ENCODE assay signal across 20 cellular contexts in the genomic region with DNA sequence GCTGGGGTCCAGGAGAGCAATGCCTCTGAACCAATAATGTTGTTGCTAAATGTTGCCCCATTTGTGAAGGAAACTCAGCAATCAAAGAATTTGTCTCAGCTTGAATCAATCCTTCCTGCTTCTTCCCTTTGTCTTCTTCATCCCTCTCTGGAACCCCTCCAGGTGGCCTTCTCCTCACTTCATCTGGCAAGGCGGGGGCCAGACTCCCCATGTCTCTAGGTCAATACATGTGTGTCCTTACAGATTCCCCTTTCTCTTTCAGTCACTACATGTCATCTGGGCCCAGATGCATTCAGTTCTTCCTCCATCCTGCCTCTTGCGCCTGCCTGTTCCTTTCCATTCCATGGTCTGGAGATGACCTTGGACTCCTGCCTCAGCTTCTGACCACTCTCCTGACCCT. TPM values are rescaled to one million over a fixed set of nuclear protein-coding genes. Genes with fewer than 3 reads are reported as not detected.
DNase-seq lines count a peak whose midpoint lies in the region; ATAC-seq, FAIRE-seq and TF ChIP-seq lines count a peak whose summit lies in the region.
"Had no signal": no experiment of that assay in that cellular context is flagged by ENCODE, and none has a peak within 500 bp of the region (broad histone marks: within the 10 kb centered on the region; RNA-seq: fewer than 3 reads in every experiment).

No MANE protein-coding gene starts in this region.

- no peak for TF ChIP-seq POLR2A in GM12891 (IDR thresholded peaks at IDR 0.05; ENCODE audit: low read depth, low read length)

- no peak overlapping the region for H3K27ac ChIP-seq in A673 (ENCODE audit: low read depth, low read length, poor library complexity, severe bottlenecking)
- H3K27ac ChIP-seq: BLaER1 had no signal

- peaks cover 9% of the 10 kb centered on the region for H3K36me3 Mint-ChIP-seq in chondrocyte (ENCODE audit: low read depth)

- H3K4me1 ChIP-seq in A673 (ENCODE audit: insufficient read depth, low read length, poor library complexity, severe bottlenecking) = no peaks in the 10 kb centered on the region
- H3K4me1 ChIP-seq: BLaER1 had no signal

- no peaks in the 10 kb centered on the region for H3K36me3 ChIP-seq in A673 (ENCODE audit: insufficient read depth, low read length, poor library complexity, severe bottlenecking)
- H3K36me3 ChIP-seq: BLaER1 had no signal

- no peaks in the 10 kb centered on the region for H3K4me1 Mint-ChIP-seq in chondrocyte (ENCODE audit: low read depth)
- H3K4me1 Mint-ChIP-seq: CD4-positive, alpha-beta memory T cell; H9 had no signal

- no peak for FAIRE-seq in GM12891 (lab: Jason Lieb, UNC)
- FAIRE-seq: A204.1, H1, HepG2 had no signal

- no peak for TF ChIP-seq CTCF in chondrocyte (IDR thresholded peaks at IDR 0.05)
- TF ChIP-seq CTCF in A673 (conservative IDR thresholded peaks at IDR 0.05; ENCODE audit: low read depth, low read length) = no peak

- intact Hi-C loops in posterior vena cava (cut with DNase I) (no loop called here), A673 (cut with micrococcal nuclease; ENCODE audit: unreplicated experiment) (no loop called here)

- H3K27me3 ChIP-seq in A673 (replicated peaks; ENCODE audit: insufficient read depth, low read depth, low read length, poor library complexity) = peaks cover 4% of the 10 kb centered on the region
- H3K27me3 ChIP-seq: BLaER1 had no signal

- CTCF ChIA-PET in A673 (lab: Charles Lee) = no interaction called here

- POLR2A ChIA-PET in A673 (lab: Charles Lee; ENCODE audit: low non-redundant PET) = no interaction called here

- H3K27me3 Mint-ChIP-seq in chondrocyte (ENCODE audit: low read depth) = peaks cover 46% of the 10 kb centered on the region

- DNase-seq in activated CD8-positive, alpha-beta memory T cell treated with anti-CD3 and anti-CD28 coated beads, Interleukin-2, amount 50 U/mL, for 48 hours = peak; percentile 10
- DNase-seq in chondrocyte (ENCODE audit: low spot score) (peak; percentile 46), left lobe of liver (ENCODE audit: low spot score) (peak; percentile 33), posterior vena cava (ENCODE audit: low spot score) (peak; percentile 44), NCI-H1694 treated with DMSO at 0.1 percent for 48 hours (lab: John Stamatoyannopoulos, UW) (no peak), GM12891 (ENCODE audit: insufficient read length, low spot score) (no peak), A673 (ENCODE audit: low spot score) (no peak)
- DNase-seq: CD4-positive, alpha-beta memory T cell; DMS153; DMS79; GDM1; H9 had no signal

- BruUV-seq in A673 (replicated peaks; lab: Mats Ljungman, UMichigan) = no TSS peak

- H3K27ac Mint-ChIP-seq in chondrocyte (ENCODE audit: unreplicated experiment) = no peak overlapping the region
- H3K27ac Mint-ChIP-seq: CD4-positive, alpha-beta memory T cell; H9; IgD-negative memory B cell had no signal

- ATAC-seq in left lobe of liver = no peak
- ATAC-seq: HepG2 had no signal

- H3K9me3 ChIP-seq in A673 (ENCODE audit: low read depth, low read length, poor library complexity, severe bottlenecking) = no peaks in the 10 kb centered on the region

- H3K9me3 Mint-ChIP-seq in chondrocyte (ENCODE audit: low read depth) = peaks cover 18% of the 10 kb centered on the region

- no peak overlapping the region for H3K4me3 Mint-ChIP-seq in chondrocyte (ENCODE audit: unreplicated experiment)
- H3K4me3 Mint-ChIP-seq: CD14-positive monocyte; CD4-positive, alpha-beta memory T cell; H9; IgD-negative memory B cell had no signal

- no peak overlapping the region for H3K4me3 ChIP-seq in A673 (ENCODE audit: low read depth, low read length, poor library complexity, severe bottlenecking)
- H3K4me3 ChIP-seq: BLaER1 had no signal

TF ChIP-seq in GM12891, 5 proteins besides CTCF, POLR2A, EP300 and RAD21:
- no peak for TF ChIP-seq PAX5 (IDR thresholded peaks at IDR 0.05; ENCODE audit: insufficient read depth, low read length, severe bottlenecking)
- TF ChIP-seq POU2F2 (IDR thresholded peaks at IDR 0.05; ENCODE audit: low read depth, low read length) = no peak
- TF ChIP-seq TAF1 (IDR thresholded peaks at IDR 0.05; ENCODE audit: low read depth, low read length) = no peak
- no peak for TF ChIP-seq SPI1 (IDR thresholded peaks at IDR 0.05; ENCODE audit: low read depth, low read length)
- no peak for TF ChIP-seq POLR2AphosphoS5 (IDR thresholded peaks at IDR 0.05; ENCODE audit: low read depth, low read length)

RNA-seq across cellular contexts. Expression of a gene that starts 8.0 kb away (rescaled TPM):
- total RNA-seq in chondrocyte = not detected in 3 replicates
- total RNA-seq in left lobe of liver = 1.7 TPM
- 1 to 10 TPM; 3.6 to 3.7 TPM for total RNA-seq in posterior vena cava
- not detected for polyA plus RNA-seq in GM12891 (2012; ENCODE audit: low read depth, missing spikeins)
- not detected in 2 replicates for total RNA-seq in A673 (2021)
- total RNA-seq: CD4-positive, alpha-beta memory T cell; Daoy; H9; HepG2 had no signal
- polyA plus RNA-seq: AG04450; CD14-positive monocyte; CD4-positive, alpha-beta memory T cell; HepG2; IgD-negative memory B cell had no signal

RNA-seq across cellular contexts. Expression of a gene that starts 25.0 kb away (rescaled TPM):
- total RNA-seq in chondrocyte (not detected in 3 replicates), left lobe of liver (28.6 TPM), posterior vena cava (not detected), A673 (2021) (not detected in 2 replicates)
- not detected for polyA plus RNA-seq in GM12891 (2012; ENCODE audit: low read depth, missing spikeins)
- total RNA-seq: CD4-positive, alpha-beta memory T cell; Daoy; H1; H9 had no signal
- polyA plus RNA-seq: CD14-positive monocyte; CD4-positive, alpha-beta memory T cell; HepG2; IgD-negative memory B cell had no signal

Comparison
In these comparisons a context has a peak if more than half of its experiments do, and no peak if none do; other contexts are left out.
1. DNase-seq: peak in activated CD8-positive, alpha-beta memory T cell treated with anti-CD3 and anti-CD28 coated beads, Interleukin-2, amount 50 U/mL, for 48 hours (single experiment), chondrocyte (single experiment), left lobe of liver (single experiment) and posterior vena cava (single experiment); none in NCI-H1694 treated with DMSO at 0.1 percent for 48 hours (single experiment), GM12891 (single experiment) and A673 (single experiment).
2. RNA of a gene that starts 25.0 kb away (total RNA-seq): 28.6 TPM in left lobe of liver (single experiment); not detected in chondrocyte, not detected in posterior vena cava and not detected in A673; every median in the first group is over 10 times any median in the second.